In the genomic region with DNA sequence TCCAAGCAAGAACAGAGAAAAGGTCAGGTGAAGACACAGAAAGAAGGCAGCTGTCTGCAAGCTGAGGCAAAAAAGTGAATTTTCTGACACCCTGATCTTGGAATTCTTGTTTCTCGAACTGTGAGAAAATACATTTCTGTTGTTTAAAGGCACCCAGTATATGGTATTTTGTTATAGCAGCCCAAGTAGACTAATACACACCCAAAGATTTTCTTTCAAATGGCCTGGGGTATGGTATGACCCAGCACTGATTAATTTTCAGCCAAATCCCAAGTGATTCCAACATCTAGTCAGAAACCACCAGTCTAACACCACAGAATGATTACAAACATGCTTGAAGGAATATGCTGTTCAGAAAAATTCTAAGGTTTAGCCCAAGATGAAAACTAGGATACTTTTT, we compare ENCODE assay signal across 6 cellular contexts.
"Had no signal": no experiment of that assay in that cellular context is flagged by ENCODE, and none has a peak within 500 bp of the region (broad histone marks: within the 10 kb centered on the region; RNA-seq: fewer than 3 reads in every experiment).

No MANE protein-coding gene starts in this region.

- H3K9ac ChIP-seq: GM23248 had no signal

- H2AFZ ChIP-seq: GM23248 had no signal

- FAIRE-seq: HTR-8/SVneo had no signal

- H3K4me3 ChIP-seq: GM23248 had no signal

- DNase-seq: GM23248, GOT3, H9, HCEC 1CT, KG1 had no signal

- H3K27ac ChIP-seq: GM23248 had no signal
